Comparison of ENCODE assay signal across 1 cellular context in genomic region chr4:40749717-40750460, GRCh38.
TF ChIP-seq lines count a peak whose summit lies in the region.

TSS of gene NSUN7 (plus strand) at chr4:40749955. CDS start at chr4:40750694, 739 bp downstream.

TF ChIP-seq in WTC11, 78 proteins besides CTCF, POLR2A, EP300 and RAD21 (continued from another document):
- TF ChIP-seq CBFB (CRISPR knock-in tag; IDR thresholded peaks at IDR 0.05; ENCODE audit: low read depth) (peak; percentile 66; the same call in 1 of the 2 replicates), SP1 (CRISPR knock-in tag; conservative IDR thresholded peaks at IDR 0.05) (peak; percentile 92), ARID4B (CRISPR knock-in tag; IDR thresholded peaks at IDR 0.05; ENCODE audit: borderline replicate concordance) (peak; percentile 90), RELA (CRISPR knock-in tag; IDR thresholded peaks at IDR 0.05; ENCODE audit: borderline replicate concordance) (no peak; the same call in 1 of the 2 replicates), OVOL2 (CRISPR knock-in tag; IDR thresholded peaks at IDR 0.05; ENCODE audit: borderline replicate concordance) (no peak), ZNF281 (CRISPR knock-in tag; IDR thresholded peaks at IDR 0.05) (peak; percentile 75; the same call in 1 of the 2 replicates), HMGXB4 (CRISPR knock-in tag; IDR thresholded peaks at IDR 0.05) (peak; percentile 96), MYBL2 (CRISPR knock-in tag; IDR thresholded peaks at IDR 0.05) (peak; percentile 80), MAX (CRISPR knock-in tag; IDR thresholded peaks at IDR 0.05) (peak; percentile 92), USF2 (CRISPR knock-in tag; IDR thresholded peaks at IDR 0.05) (no peak), IRF1 (CRISPR knock-in tag; IDR thresholded peaks at IDR 0.05) (no peak), CREM (CRISPR knock-in tag; IDR thresholded peaks at IDR 0.05) (peak; percentile 73), ZNF532 (CRISPR knock-in tag; IDR thresholded peaks at IDR 0.05; ENCODE audit: borderline replicate concordance) (no peak)
